Comparison of ENCODE assay signal across 12 cellular contexts in the genomic region with DNA sequence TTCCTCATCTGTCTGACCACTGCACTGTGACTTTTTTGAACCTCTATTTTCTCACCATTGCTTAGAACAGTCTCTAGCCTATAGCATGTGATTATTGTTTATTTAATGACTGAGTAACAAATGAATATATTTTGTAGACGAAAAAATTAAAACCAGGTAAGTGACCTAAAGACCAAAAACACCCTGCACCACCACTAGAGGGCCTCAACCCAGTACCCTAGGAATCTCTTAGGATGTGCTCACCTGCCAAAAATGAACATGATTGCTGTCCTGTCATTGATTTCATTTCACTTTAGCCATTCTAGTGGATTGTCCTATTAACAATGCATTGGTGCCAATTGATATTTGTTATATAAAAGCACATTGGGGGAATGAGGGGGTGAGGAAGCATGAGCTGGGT.
DNase-seq lines count a peak whose midpoint lies in the region; ATAC-seq and TF ChIP-seq lines count a peak whose summit lies in the region.
"Had no signal": no experiment of that assay in that cellular context is flagged by ENCODE, and none has a peak within 500 bp of the region (broad histone marks: within the 10 kb centered on the region; RNA-seq: fewer than 3 reads in every experiment).

No MANE protein-coding gene starts in this region.

- no peak overlapping the region for H2AFZ ChIP-seq in GM23248

- ATAC-seq in right lobe of liver, result peak; percentile 56 to 75 (median 72)
- ATAC-seq in GM21423 (IDR thresholded peaks at IDR 0.05; ENCODE audit: unreplicated experiment), result no peak

- no peaks in the 10 kb centered on the region for H3K9me3 Mint-ChIP-seq in Calu3 (ENCODE audit: low read depth, unreplicated experiment)
- H3K9me3 Mint-ChIP-seq: activated naive CD8-positive, alpha-beta T cell treated with anti-CD3 and anti-CD28 coated beads, Interleukin-2, amount 10 ng/mL, durations not matched to agents 7 days and 5 days had no signal

- in situ Hi-C loops in GM23248 (cut with MboI) (no loop called here), astrocyte of the spinal cord (cut with HindIII; ENCODE audit: low sequenced_read_pairs) (no loop called here)

- H3K36me3 Mint-ChIP-seq in Calu3 (ENCODE audit: insufficient read depth, unreplicated experiment), result no peaks in the 10 kb centered on the region
- H3K36me3 Mint-ChIP-seq: activated naive CD8-positive, alpha-beta T cell treated with anti-CD3 and anti-CD28 coated beads, Interleukin-2, amount 10 ng/mL, durations not matched to agents 7 days and 5 days had no signal

- no peaks in the 10 kb centered on the region for H3K9me3 ChIP-seq in GM23248 (ENCODE audit: low read depth)
- no peaks in the 10 kb centered on the region for H3K9me3 ChIP-seq in right lobe of liver

- H3K27ac ChIP-seq in GM23248 (no peak overlapping the region), right lobe of liver (no peak overlapping the region)

- H3F3A ChIP-seq in GM23248 (ENCODE audit: insufficient read depth), result no peaks in the 10 kb centered on the region

- intact Hi-C loops in Calu3 (cut with micrococcal nuclease; ENCODE audit: unreplicated experiment), result loop anchor here (5.0 to 10.0 kb wide), 3 partner anchors 64 to 1139 kb away; no protein-coding TSS in a partner anchor
- intact Hi-C loops in right lobe of liver (cut with DNase I), result loop anchor here in 1 of 2 donors (10.0 kb wide), 1 partner anchor 61 kb away; no protein-coding TSS in a partner anchor

- H3K79me2 ChIP-seq in GM23248 (ENCODE audit: insufficient read depth), result no peaks in the 10 kb centered on the region

- no peak overlapping the region for H3K4me3 Mint-ChIP-seq in Calu3 (ENCODE audit: low read depth, unreplicated experiment)
- H3K4me3 Mint-ChIP-seq: activated naive CD8-positive, alpha-beta T cell treated with anti-CD3 and anti-CD28 coated beads, Interleukin-2, amount 10 ng/mL, durations not matched to agents 7 days and 5 days had no signal

- peaks cover 5% of the 10 kb centered on the region for H3K27me3 Mint-ChIP-seq in Calu3 (ENCODE audit: unreplicated experiment)

- no peaks in the 10 kb centered on the region for H4K20me1 ChIP-seq in GM23248 (ENCODE audit: insufficient read depth)

- TF ChIP-seq CTCF in Calu3 (IDR thresholded peaks at IDR 0.05; ENCODE audit: unreplicated experiment), result peak; percentile 36
- peak; percentile 49 for TF ChIP-seq CTCF in astrocyte of the spinal cord (IDR thresholded peaks at IDR 0.05; ENCODE audit: low read depth, low read length)
- TF ChIP-seq CTCF in right lobe of liver (IDR thresholded peaks at IDR 0.05), result peak; percentile 43 to 59 (median 56)

- no peak overlapping the region for H3K27ac Mint-ChIP-seq in Calu3 (ENCODE audit: unreplicated experiment)
- H3K27ac Mint-ChIP-seq: activated naive CD8-positive, alpha-beta T cell treated with anti-CD3 and anti-CD28 coated beads, Interleukin-2, amount 10 ng/mL, durations not matched to agents 7 days and 5 days had no signal

- H3K4me1 ChIP-seq in GM23248 (ENCODE audit: insufficient read depth) (no peaks in the 10 kb centered on the region), right lobe of liver (no peaks in the 10 kb centered on the region)

- H3K27me3 ChIP-seq in GM23248 (replicated peaks; ENCODE audit: insufficient read depth) (0 out of 2 replicates have a peak, but pooled peaks cover 7% of the 10 kb centered on the region), right lobe of liver (no peaks in the 10 kb centered on the region)

- no peaks in the 10 kb centered on the region for H3K36me3 ChIP-seq in GM23248 (ENCODE audit: low read depth)
- no peaks in the 10 kb centered on the region for H3K36me3 ChIP-seq in right lobe of liver

- TF ChIP-seq POLR2A in right lobe of liver (IDR thresholded peaks at IDR 0.05), result no peak

- H3K9me2 ChIP-seq in GM23248 (ENCODE audit: insufficient read depth), result no peaks in the 10 kb centered on the region

- H3K9ac ChIP-seq in GM23248, result no peak overlapping the region

- CTCF ChIA-PET in Calu3 (lab: Charles Lee), result no interaction called here

- H3K4me3 ChIP-seq in GM23248, result no peak overlapping the region
- H3K4me3 ChIP-seq in astrocyte of the spinal cord (ENCODE audit: low read depth, low read length), result no peak overlapping the region
- H3K4me3 ChIP-seq in right lobe of liver, result no peak overlapping the region

- BruUV-seq in Calu3 (replicated peaks; lab: Mats Ljungman, UMichigan), result no TSS peak

- no peak overlapping the region for H3K4me2 ChIP-seq in GM23248 (ENCODE audit: unreplicated experiment)

- peaks cover 9% of the 10 kb centered on the region for H3K4me1 Mint-ChIP-seq in Calu3 (ENCODE audit: low read depth, unreplicated experiment)
- H3K4me1 Mint-ChIP-seq: activated naive CD8-positive, alpha-beta T cell treated with anti-CD3 and anti-CD28 coated beads, Interleukin-2, amount 10 ng/mL, durations not matched to agents 7 days and 5 days had no signal

- DNase-seq in Calu3, result peak; percentile 21
- peak; percentile 17 for DNase-seq in GM23248
- no peak for DNase-seq in astrocyte of the spinal cord (ENCODE audit: low read depth, low spot score)
- no peak for DNase-seq in right lobe of liver
- no peak for DNase-seq in ureter (ENCODE audit: low spot score)
- no peak for DNase-seq in NCI-H510A (lab: John Stamatoyannopoulos, UW)
- no peak for DNase-seq in NCI-H2029 (lab: John Stamatoyannopoulos, UW)
- DNase-seq: activated CD4-positive, CD25-positive, alpha-beta regulatory T cell; activated naive CD8-positive, alpha-beta T cell treated with anti-CD3 and anti-CD28 coated beads, Interleukin-2, amount 10 ng/mL, durations not matched to agents 7 days and 5 days; H7; NCI-H69 had no signal

- WGBS in GM23248 (ENCODE audit: low coverage in 1 of 2, low lambda C conversion rate in 2 of 2, missing lambda C conversion rate in 2 of 2), 2 experiments, result 67 to 71% methylated on average over 1 of the region's 1 CpG
- 33% methylated on average over 1 of the region's 1 CpG for WGBS in right lobe of liver (ENCODE audit: insufficient coverage, low coverage, low lambda C conversion rate, missing lambda C conversion rate)

Comparison
In these comparisons a context has a peak if more than half of its experiments do, and no peak if none do; other contexts are left out.
1. DNase-seq: peak in Calu3 (single experiment) and GM23248 (single experiment); none in astrocyte of the spinal cord (single experiment), right lobe of liver (0 of 3), ureter (single experiment), NCI-H510A (single experiment) and NCI-H2029 (single experiment).
2. Peak in every context shown above with its lines, with median percentiles within 50 percentile points of each other: CTCF ChIP-seq.